Comparison of ENCODE assay signal across 13 cellular contexts in the genomic region with DNA sequence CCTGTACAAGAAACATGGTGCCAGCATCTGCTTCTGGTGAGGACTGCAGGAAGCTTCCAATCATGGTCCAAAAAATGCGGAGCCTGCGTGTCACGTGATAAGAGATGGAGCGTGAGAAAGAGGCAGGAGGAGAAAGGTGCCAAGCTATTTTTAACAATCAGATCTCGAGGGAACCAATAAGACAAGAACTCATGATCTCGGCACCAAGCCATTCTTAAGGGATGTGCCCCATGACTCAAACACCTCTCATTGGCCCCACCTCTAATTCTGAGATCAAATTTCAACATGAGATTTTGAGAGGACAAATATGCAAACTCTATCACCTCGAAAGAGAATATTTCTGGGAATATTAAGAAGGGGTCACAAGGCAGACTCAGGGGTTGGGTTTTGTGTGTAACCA.
DNase-seq lines count a peak whose midpoint lies in the region; TF ChIP-seq lines count a peak whose summit lies in the region.
"Had no signal": no experiment of that assay in that cellular context is flagged by ENCODE, and none has a peak within 500 bp of the region (broad histone marks: within the 10 kb centered on the region; RNA-seq: fewer than 3 reads in every experiment).

No MANE protein-coding gene starts in this region.

- no peak overlapping the region for H3K27ac Mint-ChIP-seq in HFFc6
- H3K27ac Mint-ChIP-seq: CD8-positive, alpha-beta memory T cell had no signal

- H3K4me3 ChIP-seq in fibroblast of mammary gland (ENCODE audit: control insufficient read depth, low read depth, low read length), result no peak overlapping the region
- H3K4me3 ChIP-seq: BLaER1 had no signal

- no peaks in the 10 kb centered on the region for H3K36me3 Mint-ChIP-seq in HFFc6 (ENCODE audit: low read depth)
- H3K36me3 Mint-ChIP-seq: CD8-positive, alpha-beta memory T cell had no signal

- H3K9me3 Mint-ChIP-seq in HFFc6, result no peaks in the 10 kb centered on the region

- peaks cover 10% of the 10 kb centered on the region; the same call in 1 of the 2 replicates for H3K4me1 Mint-ChIP-seq in HFFc6 (ENCODE audit: low read depth)
- H3K4me1 Mint-ChIP-seq: CD8-positive, alpha-beta memory T cell had no signal

- no peaks in the 10 kb centered on the region; the same call in 1 of the 2 replicates for H3K27me3 Mint-ChIP-seq in HFFc6 (ENCODE audit: insufficient read depth)
- H3K27me3 Mint-ChIP-seq: CD8-positive, alpha-beta memory T cell had no signal

- H3K4me3 Mint-ChIP-seq in HFFc6, result peak overlapping the region; percentile 13; the same call in 1 of the 2 replicates
- H3K4me3 Mint-ChIP-seq: CD8-positive, alpha-beta memory T cell had no signal

- DNase-seq in NCI-H2171 treated with DMSO at 0.1 percent for 48 hours (lab: John Stamatoyannopoulos, UW) (peak; percentile 48), NCI-H2171 (lab: John Stamatoyannopoulos, UW) (no peak), HFFc6 (no peak), RPMI7951 (ENCODE audit: low read depth) (peak; percentile 61), fibroblast of mammary gland (ENCODE audit: low read depth) (peak; percentile 0), NCI-H1417 treated with DMSO at 0.1 percent for 48 hours (lab: John Stamatoyannopoulos, UW) (no peak), SKM-1 treated with dmso at 0.1 percent for 144 hours (lab: John Stamatoyannopoulos, UW; ENCODE audit: unreplicated experiment) (no peak)
- DNase-seq in stimulated activated CD8-positive, alpha-beta memory T cell treated with anti-CD3 and anti-CD28 coated beads, Interleukin-4, amount 100 ng/mL, for 48 hours, result no peak
- DNase-seq: AML-193; Caco-2; CD8-positive, alpha-beta memory T cell; DMS53 had no signal

- TF ChIP-seq CTCF in HFFc6 (IDR thresholded peaks at IDR 0.05), result no peak
- no peak for TF ChIP-seq CTCF in fibroblast of mammary gland (conservative IDR thresholded peaks at IDR 0.05; ENCODE audit: control insufficient read depth, insufficient read depth, low read depth, low read length)

Comparison
In these comparisons a context has a peak if more than half of its experiments do, and no peak if none do; other contexts are left out.
1. DNase-seq: peak in NCI-H2171 treated with DMSO at 0.1 percent for 48 hours (single experiment), RPMI7951 (single experiment) and fibroblast of mammary gland (single experiment); none in NCI-H2171 (single experiment), HFFc6 (single experiment), stimulated activated CD8-positive, alpha-beta memory T cell treated with anti-CD3 and anti-CD28 coated beads, Interleukin-4, amount 100 ng/mL, for 48 hours (single experiment), NCI-H1417 treated with DMSO at 0.1 percent for 48 hours (single experiment) and SKM-1 treated with dmso at 0.1 percent for 144 hours (single experiment).